18 cellular contexts compared by ENCODE assay signal in genomic region chr12:55876110-55876509, GRCh38. TPM values are rescaled to one million over a fixed set of nuclear protein-coding genes. Genes with fewer than 3 reads are reported as not detected.
DNase-seq lines count a peak whose midpoint lies in the region; ATAC-seq, FAIRE-seq and TF ChIP-seq lines count a peak whose summit lies in the region.
"Had no signal": no experiment of that assay in that cellular context is flagged by ENCODE, and none has a peak within 500 bp of the region (broad histone marks: within the 10 kb centered on the region; RNA-seq: fewer than 3 reads in every experiment).

No MANE protein-coding gene starts in this region.

- H3K4me1 Mint-ChIP-seq in WTC11: peaks cover 18% of the 10 kb centered on the region
- H3K4me1 Mint-ChIP-seq: CD14-positive monocyte had no signal

- H3K4me1 ChIP-seq in keratinocyte (ENCODE audit: control insufficient read depth, extremely low read depth, insufficient read depth, low read length) (peaks cover 5% of the 10 kb centered on the region), trophoblast cell (ENCODE audit: control insufficient read depth in 1 of 2, insufficient read depth in 2 of 2, low read length in 2 of 2) (no peaks in the 10 kb centered on the region), osteoblast (ENCODE audit: insufficient read depth, low read length) (no peaks in the 10 kb centered on the region)

- no peak overlapping the region for H3K9ac ChIP-seq in keratinocyte (ENCODE audit: control insufficient read depth, extremely low read depth, insufficient read depth, low read length)
- H3K9ac ChIP-seq in trophoblast cell (ENCODE audit: low read length): no peak overlapping the region

- H4K12ac ChIP-seq in trophoblast cell (ENCODE audit: low read depth, low read length): no peak overlapping the region

- H3K23ac ChIP-seq in trophoblast cell (ENCODE audit: low read length): no peak overlapping the region

- no peak for ATAC-seq in WTC11
- no peak for ATAC-seq in HG03159 (IDR thresholded peaks at IDR 0.05; ENCODE audit: unreplicated experiment)

- no peaks in the 10 kb centered on the region for H3K27me3 Mint-ChIP-seq in WTC11 (ENCODE audit: low read depth)

- H3K79me2 ChIP-seq in keratinocyte (ENCODE audit: control insufficient read depth, insufficient read depth, low read length) (no peaks in the 10 kb centered on the region), trophoblast cell (ENCODE audit: control insufficient read depth, insufficient read depth, low read length, poor library complexity) (no peaks in the 10 kb centered on the region), osteoblast (ENCODE audit: insufficient read depth, low read length) (no peaks in the 10 kb centered on the region)

- no peak overlapping the region for H4K8ac ChIP-seq in trophoblast cell (ENCODE audit: low read depth, low read length)

- H3K27me3 ChIP-seq in keratinocyte (ENCODE audit: control insufficient read depth, extremely low read depth, insufficient read depth, low read length) (no peaks in the 10 kb centered on the region), trophoblast cell (ENCODE audit: insufficient read depth, low read length) (no peaks in the 10 kb centered on the region), osteoblast (ENCODE audit: insufficient read depth, low read length) (no peaks in the 10 kb centered on the region)
- H3K27me3 ChIP-seq: SJSA1 had no signal

- no peak for FAIRE-seq in keratinocyte (lab: Jason Lieb, UNC)
- FAIRE-seq: A204.1 had no signal

- H2BK120ac ChIP-seq in trophoblast cell (ENCODE audit: insufficient read depth, low read length, poor library complexity): no peak overlapping the region

- H4K91ac ChIP-seq in trophoblast cell (ENCODE audit: low read depth, low read length): no peak overlapping the region

- H2AK5ac ChIP-seq in trophoblast cell (ENCODE audit: low read length): no peak overlapping the region

- H3K4me2 ChIP-seq in keratinocyte (ENCODE audit: control insufficient read depth, extremely low read depth, insufficient read depth, low read depth, low read length) (no peak overlapping the region), trophoblast cell (ENCODE audit: low read length) (no peak overlapping the region), osteoblast (ENCODE audit: insufficient read depth, low read length) (no peak overlapping the region)
- H3K4me2 ChIP-seq: PC-9 had no signal

- H3K9me3 Mint-ChIP-seq in WTC11: peaks cover 14% of the 10 kb centered on the region

- no peak overlapping the region for H3K4ac ChIP-seq in trophoblast cell (ENCODE audit: low read depth, low read length)

- H3K79me1 ChIP-seq in trophoblast cell (ENCODE audit: low read length): no peaks in the 10 kb centered on the region

- TF ChIP-seq CTCF in WTC11 (IDR thresholded peaks at IDR 0.05): no peak
- TF ChIP-seq CTCF in keratinocyte (optimal IDR thresholded peaks at IDR 0.05 in 1 of 3, IDR thresholded peaks at IDR 0.05 in 1 of 3, conservative IDR thresholded peaks at IDR 0.05 in 1 of 3; ENCODE audit: extremely low read depth in 1 of 3, insufficient read depth in 2 of 3, low read length in 3 of 3): no peak
- TF ChIP-seq CTCF in osteoblast (IDR thresholded peaks at IDR 0.05; ENCODE audit: extremely low read depth, low read depth, low read length): no peak

- POLR2A ChIA-PET in WTC11 (lab: Charles Lee): no interaction called here

- H3K9me1 ChIP-seq in keratinocyte (ENCODE audit: control insufficient read depth, extremely low read depth, insufficient read depth, low read length): no peaks in the 10 kb centered on the region

- H2BK12ac ChIP-seq in trophoblast cell (ENCODE audit: low read length): no peak overlapping the region

- CTCF ChIA-PET in WTC11 (lab: Charles Lee): no interaction called here

- H3K9me3 ChIP-seq in keratinocyte (ENCODE audit: control insufficient read depth, low read depth, low read length): no peaks in the 10 kb centered on the region
- no peaks in the 10 kb centered on the region for H3K9me3 ChIP-seq in trophoblast cell (ENCODE audit: insufficient read depth, low read depth, low read length)
- H3K9me3 ChIP-seq in osteoblast (ENCODE audit: low read depth, low read length): no peaks in the 10 kb centered on the region
- H3K9me3 ChIP-seq: SJSA1 had no signal

- no peaks in the 10 kb centered on the region for H4K20me1 ChIP-seq in keratinocyte (ENCODE audit: control insufficient read depth, extremely low read depth, insufficient read depth, low read length)
- no peaks in the 10 kb centered on the region for H4K20me1 ChIP-seq in osteoblast (ENCODE audit: insufficient read depth, low read length)

- no peak overlapping the region for H2BK5ac ChIP-seq in trophoblast cell (ENCODE audit: low read depth, low read length, poor library complexity)

- H3K4me3 ChIP-seq in keratinocyte (ENCODE audit: control insufficient read depth in 2 of 3, extremely low read depth in 1 of 3, insufficient read depth in 2 of 3, low read depth in 1 of 3, low read length in 3 of 3): no peak overlapping the region
- no peak overlapping the region for H3K4me3 ChIP-seq in trophoblast cell (ENCODE audit: low read depth, low read length)
- no peak overlapping the region for H3K4me3 ChIP-seq in osteoblast (ENCODE audit: insufficient read depth, low read length)
- H3K4me3 ChIP-seq: HAP-1, PC-9, SJSA1 had no signal

- no peaks in the 10 kb centered on the region for H3K36me3 ChIP-seq in keratinocyte (ENCODE audit: control insufficient read depth in 2 of 2, extremely low read depth in 1 of 2, insufficient read depth in 2 of 2, low read length in 2 of 2)
- H3K36me3 ChIP-seq in trophoblast cell (ENCODE audit: control insufficient read depth in 1 of 2, insufficient read depth in 2 of 2, low read length in 2 of 2): no peaks in the 10 kb centered on the region
- no peaks in the 10 kb centered on the region for H3K36me3 ChIP-seq in osteoblast (ENCODE audit: insufficient read depth, low read length)
- H3K36me3 ChIP-seq: HAP-1, SJSA1 had no signal

- no peak overlapping the region for H3K18ac ChIP-seq in trophoblast cell (ENCODE audit: low read length)

- H3K27ac ChIP-seq in keratinocyte (ENCODE audit: control insufficient read depth, insufficient read depth, low read length): no peak overlapping the region
- no peak overlapping the region for H3K27ac ChIP-seq in trophoblast cell (ENCODE audit: low read depth, low read length)
- H3K27ac ChIP-seq in osteoblast (ENCODE audit: low read depth, low read length): no peak overlapping the region
- H3K27ac ChIP-seq: PC-9, SJSA1 had no signal

- no peak overlapping the region for H3K14ac ChIP-seq in trophoblast cell (ENCODE audit: low read length)

- DNase-seq in Ammon's horn (ENCODE audit: low spot score) (peak; percentile 32), WTC11 (ENCODE audit: low spot score) (no peak), keratinocyte (ENCODE audit: low read depth, low spot score) (no peak), trophoblast cell (peak; percentile 79 to 88), osteoblast (ENCODE audit: insufficient read length, low spot score, missing footprints) (no peak), DMS 273 treated with DMSO at 0.1 percent for 48 hours (lab: John Stamatoyannopoulos, UW) (no peak), EL (no peak)
- DNase-seq: NCI-H1417, NCI-H187 treated with DMSO at 0.1 percent for 48 hours, NCI-H2171, NCI-H774, PC-9 had no signal

- dilution Hi-C loops in keratinocyte (cut with MboI; ENCODE audit: extremely low pct_ligation_motif_present, low sequenced_read_pairs): no loop called here

- 0 out of 2 replicates have a peak overlapping the region, but pooled peaks have one; percentile 30 for H3K27ac Mint-ChIP-seq in WTC11

- no peak overlapping the region for H3K4me3 Mint-ChIP-seq in WTC11
- H3K4me3 Mint-ChIP-seq: CD14-positive monocyte had no signal

- H2AFZ ChIP-seq in keratinocyte (ENCODE audit: control insufficient read depth, low read length) (peak overlapping the region; percentile 53), trophoblast cell (ENCODE audit: insufficient read depth, low read length, poor library complexity) (no peak overlapping the region), osteoblast (ENCODE audit: low read length) (no peak overlapping the region)
- H2AFZ ChIP-seq: PC-9 had no signal

- peaks cover 9% of the 10 kb centered on the region; the same call in 1 of the 2 replicates for H3K36me3 Mint-ChIP-seq in WTC11

RNA-seq across cellular contexts. Expression of gene MMP19, which starts 33.4 kb away (rescaled TPM):
- total RNA-seq in WTC11 (2021) (0.98 to 1.6 TPM (median 1.0 TPM) in 3 replicates), osteoblast (13.0 and 14.7 TPM in 2 replicates)
- polyA plus RNA-seq in keratinocyte: 2.2 to 4.1 TPM (median 2.7 TPM) in 3 replicates
- polyA plus RNA-seq in keratinocyte (2011; ENCODE audit: low read depth): 0.35 TPM
- polyA plus RNA-seq in keratinocyte (2011; cell fraction: cytosol; rRNA removed): 1.1 and 1.6 TPM in 2 replicates
- polyA plus RNA-seq in keratinocyte (2011; cell fraction: nucleus; rRNA removed): 5.9 and 6.9 TPM in 2 replicates
- 0.49 and 3.8 TPM in 2 replicates for polyA plus RNA-seq in keratinocyte (2012; ENCODE audit: low replicate concordance)
- 1.1 to 4.0 TPM (median 1.2 TPM) in 3 replicates for polyA minus RNA-seq in keratinocyte
- polyA minus RNA-seq in keratinocyte (2011; cell fraction: cytosol; rRNA and poly(A)+ RNA removed): not detected
- 2.1 and 3.0 TPM in 2 replicates for polyA minus RNA-seq in keratinocyte (2011; cell fraction: nucleus; rRNA and poly(A)+ RNA removed)
- polyA plus RNA-seq in trophoblast cell (2013): 5.1 and 5.4 TPM in 2 replicates
- total RNA-seq: NCI-H460 had no signal

RNA-seq across cellular contexts. Expression of gene DNAJC14, which starts 46.7 kb away (rescaled TPM):
- total RNA-seq in WTC11 (2021): 32.1 to 34.5 TPM (median 34.1 TPM) in 3 replicates
- polyA plus RNA-seq in keratinocyte: 6.1 to 8.5 TPM (median 7.7 TPM) in 3 replicates
- polyA plus RNA-seq in keratinocyte (2011; ENCODE audit: low read depth): 5.6 TPM
- 7.6 and 9.4 TPM in 2 replicates for polyA plus RNA-seq in keratinocyte (2011; cell fraction: cytosol; rRNA removed)
- polyA plus RNA-seq in keratinocyte (2011; cell fraction: nucleus; rRNA removed): 14.4 and 17.6 TPM in 2 replicates
- 9.4 and 17.2 TPM in 2 replicates for polyA plus RNA-seq in keratinocyte (2012; ENCODE audit: low replicate concordance)
- polyA minus RNA-seq in keratinocyte: 3.1 to 18.7 TPM (median 4.1 TPM) in 3 replicates
- 5.0 TPM for polyA minus RNA-seq in keratinocyte (2011; cell fraction: cytosol; rRNA and poly(A)+ RNA removed)
- 3.7 and 10.3 TPM in 2 replicates for polyA minus RNA-seq in keratinocyte (2011; cell fraction: nucleus; rRNA and poly(A)+ RNA removed)
- polyA plus RNA-seq in trophoblast cell (2013): 18.9 and 19.5 TPM in 2 replicates
- total RNA-seq in osteoblast: 40.1 and 41.6 TPM in 2 replicates

RNA-seq across cellular contexts. Expression of gene PYM1, which starts 51.6 kb away (rescaled TPM):
- 55.5 to 61.7 TPM (median 57.3 TPM) in 3 replicates for total RNA-seq in WTC11 (2021)
- 43.6 to 63.4 TPM (median 61.6 TPM) in 3 replicates for polyA plus RNA-seq in keratinocyte
- 30.7 TPM for polyA plus RNA-seq in keratinocyte (2011; ENCODE audit: low read depth)
- 53.4 and 60.0 TPM in 2 replicates for polyA plus RNA-seq in keratinocyte (2011; cell fraction: cytosol; rRNA removed)
- polyA plus RNA-seq in keratinocyte (2011; cell fraction: nucleus; rRNA removed): 30.7 and 33.5 TPM in 2 replicates
- 27.5 and 45.0 TPM in 2 replicates for polyA plus RNA-seq in keratinocyte (2012; ENCODE audit: low replicate concordance)
- polyA minus RNA-seq in keratinocyte: 17.1 to 27.9 TPM (median 19.2 TPM) in 3 replicates
- 29.0 TPM for polyA minus RNA-seq in keratinocyte (2011; cell fraction: cytosol; rRNA and poly(A)+ RNA removed)
- 9.0 and 14.3 TPM in 2 replicates for polyA minus RNA-seq in keratinocyte (2011; cell fraction: nucleus; rRNA and poly(A)+ RNA removed)
- polyA plus RNA-seq in trophoblast cell (2013): 36.7 and 38.2 TPM in 2 replicates
- total RNA-seq in osteoblast: 25.0 and 31.5 TPM in 2 replicates

RNA-seq across cellular contexts. Expression of gene DGKA, which starts 54.9 kb away (rescaled TPM):
- total RNA-seq in WTC11 (2021) (19.8 to 25.5 TPM (median 23.6 TPM) in 3 replicates), osteoblast (32.6 and 36.5 TPM in 2 replicates)
- 161 to 263 TPM (median 174 TPM) in 3 replicates for polyA plus RNA-seq in keratinocyte
- 268 TPM for polyA plus RNA-seq in keratinocyte (2011; ENCODE audit: low read depth)
- polyA plus RNA-seq in keratinocyte (2011; cell fraction: cytosol; rRNA removed): 161 and 169 TPM in 2 replicates
- 591 and 684 TPM in 2 replicates for polyA plus RNA-seq in keratinocyte (2011; cell fraction: nucleus; rRNA removed)
- polyA plus RNA-seq in keratinocyte (2012; ENCODE audit: low replicate concordance): 207 and 259 TPM in 2 replicates
- 217 to 364 TPM (median 266 TPM) in 3 replicates for polyA minus RNA-seq in keratinocyte
- polyA minus RNA-seq in keratinocyte (2011; cell fraction: cytosol; rRNA and poly(A)+ RNA removed): 149 TPM
- 177 and 285 TPM in 2 replicates for polyA minus RNA-seq in keratinocyte (2011; cell fraction: nucleus; rRNA and poly(A)+ RNA removed)
- 44.8 and 47.5 TPM in 2 replicates for polyA plus RNA-seq in trophoblast cell (2013)

RNA-seq across cellular contexts. Expression of gene ORMDL2, which starts 58.3 kb away (rescaled TPM):
- total RNA-seq in WTC11 (2021): 32.9 to 37.9 TPM (median 34.8 TPM) in 3 replicates
- polyA plus RNA-seq in keratinocyte: 108 to 129 TPM (median 114 TPM) in 3 replicates
- 63.5 TPM for polyA plus RNA-seq in keratinocyte (2011; ENCODE audit: low read depth)
- polyA plus RNA-seq in keratinocyte (2011; cell fraction: cytosol; rRNA removed): 100 and 171 TPM in 2 replicates
- 105 and 110 TPM in 2 replicates for polyA plus RNA-seq in keratinocyte (2011; cell fraction: nucleus; rRNA removed)
- polyA plus RNA-seq in keratinocyte (2012; ENCODE audit: low replicate concordance): 132 and 146 TPM in 2 replicates
- polyA minus RNA-seq in keratinocyte: 124 to 182 TPM (median 134 TPM) in 3 replicates
- polyA minus RNA-seq in keratinocyte (2011; cell fraction: cytosol; rRNA and poly(A)+ RNA removed): 51.4 TPM
- polyA minus RNA-seq in keratinocyte (2011; cell fraction: nucleus; rRNA and poly(A)+ RNA removed): 22.3 and 42.8 TPM in 2 replicates
- 105 and 118 TPM in 2 replicates for polyA plus RNA-seq in trophoblast cell (2013)
- 9.4 and 10.1 TPM in 2 replicates for total RNA-seq in osteoblast

Comparison
In these comparisons a context has a peak if more than half of its experiments do, and no peak if none do; other contexts are left out.
1. DNase-seq: peak in Ammon's horn (single experiment) and trophoblast cell (2 of 2); none in WTC11 (single experiment), keratinocyte (single experiment), osteoblast (single experiment), DMS 273 treated with DMSO at 0.1 percent for 48 hours (single experiment) and EL (single experiment).